ENCODE assay signal across 12 cellular contexts in genomic region chrX:47620303-47620685, GRCh38. TPM values are rescaled to one million over a fixed set of nuclear protein-coding genes. Genes with fewer than 3 reads are reported as not detected.
DNase-seq lines count a peak whose midpoint lies in the region; ATAC-seq, FAIRE-seq and TF ChIP-seq lines count a peak whose summit lies in the region.
"Had no signal": no experiment of that assay in that cellular context is flagged by ENCODE, and none has a peak within 500 bp of the region (broad histone marks: within the 10 kb centered on the region; RNA-seq: fewer than 3 reads in every experiment).

No MANE protein-coding gene starts in this region.

- TF ChIP-seq EP300 in A549 (IDR thresholded peaks at IDR 0.05), result no peak

- H3K27ac ChIP-seq in A549, result no peak overlapping the region
- H3K27ac ChIP-seq: esophagus muscularis mucosa, PC-9, right lobe of liver had no signal

- H3K36me3 Mint-ChIP-seq in Calu3 (ENCODE audit: insufficient read depth, unreplicated experiment) (peaks cover 19% of the 10 kb centered on the region), immature natural killer cell (no peaks in the 10 kb centered on the region)
- no peaks in the 10 kb centered on the region for H3K36me3 Mint-ChIP-seq in activated T-helper 2 cell treated with anti-CD3 and anti-CD28 coated beads, Interferon-gamma antibody, Interleukin-2, Interleukin-4, amounts not matched to agents 10 μg/mL and 5 μg/mL and 100 μg/mL, durations not matched to agents 14 hours and 24 hours and 36 hours (ENCODE audit: low read depth)
- H3K36me3 Mint-ChIP-seq: mesothelial cell of epicardium had no signal

- no TSS peak for BruUV-seq in Calu3 (replicated peaks; lab: Mats Ljungman, UMichigan)

- CTCF ChIA-PET in A549 (lab: Yijun Ruan, JAX), result interaction anchor here (1.3 kb wide), 1 partner anchor 8 kb away, joined by 3 read pairs; no protein-coding TSS in a partner anchor
- CTCF ChIA-PET in Calu3 (lab: Charles Lee), result no interaction called here

- intact Hi-C loops in Calu3 (cut with micrococcal nuclease; ENCODE audit: unreplicated experiment), result loop anchor here (10.0 kb wide), 1 partner anchor 55 kb away; the partner anchor contains the start of gene ARAF
- intact Hi-C loops in activated T-helper 2 cell treated with anti-CD3 and anti-CD28 coated beads, Interferon-gamma antibody, Interleukin-2, Interleukin-4, amounts not matched to agents 10 μg/mL and 5 μg/mL and 100 μg/mL, durations not matched to agents 14 hours and 24 hours and 36 hours (cut with micrococcal nuclease), result no loop called here

- peak overlapping the region; percentile 70 for H3K4me2 ChIP-seq in A549
- H3K4me2 ChIP-seq: PC-9 had no signal

- no peak overlapping the region for H3K4me3 ChIP-seq in A549
- H3K4me3 ChIP-seq: PC-9 had no signal

- 38% methylated on average over 4 of the region's 9 CpGs for WGBS in A549 (ENCODE audit: missing lambda C conversion rate)

- FAIRE-seq in A549 (lab: Jason Lieb, UNC) (no peak), H54 (lab: Jason Lieb, UNC) (no peak)

- H3K27ac Mint-ChIP-seq in Calu3 (ENCODE audit: unreplicated experiment) (no peak overlapping the region), immature natural killer cell (no peak overlapping the region)
- no peak overlapping the region for H3K27ac Mint-ChIP-seq in activated T-helper 2 cell treated with anti-CD3 and anti-CD28 coated beads, Interferon-gamma antibody, Interleukin-2, Interleukin-4, amounts not matched to agents 10 μg/mL and 5 μg/mL and 100 μg/mL, durations not matched to agents 14 hours and 24 hours and 36 hours
- H3K27ac Mint-ChIP-seq: HFFc6, mesothelial cell of epicardium had no signal

- H3K27me3 Mint-ChIP-seq in Calu3 (ENCODE audit: unreplicated experiment) (peaks cover 70% of the 10 kb centered on the region), immature natural killer cell (ENCODE audit: low read depth in 3 of 3) (peaks cover 11 to 19% (median 18%) of the 10 kb centered on the region in 3 donors)
- peaks cover 38% of the 10 kb centered on the region for H3K27me3 Mint-ChIP-seq in activated T-helper 2 cell treated with anti-CD3 and anti-CD28 coated beads, Interferon-gamma antibody, Interleukin-2, Interleukin-4, amounts not matched to agents 10 μg/mL and 5 μg/mL and 100 μg/mL, durations not matched to agents 14 hours and 24 hours and 36 hours (ENCODE audit: low read depth)

- no peak for ATAC-seq in A549

- no peak for TF ChIP-seq CTCF in A549 (IDR thresholded peaks at IDR 0.05)
- no peak for TF ChIP-seq CTCF in Calu3 (IDR thresholded peaks at IDR 0.05; ENCODE audit: unreplicated experiment)

- H3K9me3 Mint-ChIP-seq in Calu3 (ENCODE audit: low read depth, unreplicated experiment) (no peaks in the 10 kb centered on the region), immature natural killer cell (peaks cover 0 to 4% (median 0%) of the 10 kb centered on the region in 6 donors)
- H3K9me3 Mint-ChIP-seq in activated T-helper 2 cell treated with anti-CD3 and anti-CD28 coated beads, Interferon-gamma antibody, Interleukin-2, Interleukin-4, amounts not matched to agents 10 μg/mL and 5 μg/mL and 100 μg/mL, durations not matched to agents 14 hours and 24 hours and 36 hours, result no peaks in the 10 kb centered on the region
- H3K9me3 Mint-ChIP-seq: HFFc6 had no signal

- H3K4me1 Mint-ChIP-seq in Calu3 (ENCODE audit: low read depth, unreplicated experiment) (peaks cover 8% of the 10 kb centered on the region), immature natural killer cell (peaks cover 0 to 4% of the 10 kb centered on the region in 2 donors)
- peaks cover 10% of the 10 kb centered on the region for H3K4me1 Mint-ChIP-seq in activated T-helper 2 cell treated with anti-CD3 and anti-CD28 coated beads, Interferon-gamma antibody, Interleukin-2, Interleukin-4, amounts not matched to agents 10 μg/mL and 5 μg/mL and 100 μg/mL, durations not matched to agents 14 hours and 24 hours and 36 hours (ENCODE audit: low read depth)
- H3K4me1 Mint-ChIP-seq: mesothelial cell of epicardium had no signal

- H3K9me3 ChIP-seq in A549, result no peaks in the 10 kb centered on the region
- H3K9me3 ChIP-seq: esophagus muscularis mucosa, right lobe of liver had no signal

- DNase-seq in A549 (ENCODE audit: low read depth in 1 of 2, low spot score in 1 of 2), result no peak
- DNase-seq in Calu3, result no peak
- no peak for DNase-seq in activated T-helper 2 cell treated with anti-CD3 and anti-CD28 coated beads, Interferon-gamma antibody, Interleukin-2, Interleukin-4, amounts not matched to agents 10 μg/mL and 5 μg/mL and 100 μg/mL, durations not matched to agents 14 hours and 24 hours and 36 hours (ENCODE audit: low spot score)
- DNase-seq in immature natural killer cell, result no peak
- no peak for DNase-seq in SKM-1 treated with dmso at 0.1 percent for 144 hours (lab: John Stamatoyannopoulos, UW; ENCODE audit: unreplicated experiment)
- DNase-seq in H54 (ENCODE audit: insufficient read length, low spot score), result no peak
- DNase-seq in retina, result no peak
- DNase-seq: PC-9 had no signal

- no peak for TF ChIP-seq RAD21 in A549 (conservative IDR thresholded peaks at IDR 0.05 in 1 of 2, IDR thresholded peaks at IDR 0.05 in 1 of 2)

- TF ChIP-seq POLR2A in A549 (IDR thresholded peaks at IDR 0.05; ENCODE audit: low read length) (no peak), H54 (IDR thresholded peaks at IDR 0.05; ENCODE audit: low read depth, low read length) (no peak)

- H3K4me1 ChIP-seq in A549, result no peaks in the 10 kb centered on the region
- H3K4me1 ChIP-seq: right lobe of liver had no signal

- POLR2A ChIA-PET in A549 (lab: Yijun Ruan, JAX), result no interaction called here

- H3K4me3 Mint-ChIP-seq in Calu3 (ENCODE audit: low read depth, unreplicated experiment) (peak overlapping the region; percentile 26), immature natural killer cell (peak overlapping the region in 3 of 5 donors; percentile 19 to 28 (median 23))
- H3K4me3 Mint-ChIP-seq in activated T-helper 2 cell treated with anti-CD3 and anti-CD28 coated beads, Interferon-gamma antibody, Interleukin-2, Interleukin-4, amounts not matched to agents 10 μg/mL and 5 μg/mL and 100 μg/mL, durations not matched to agents 14 hours and 24 hours and 36 hours (ENCODE audit: low read depth), result peak overlapping the region; percentile 17
- H3K4me3 Mint-ChIP-seq: HFFc6, mesothelial cell of epicardium had no signal

RNA-seq across cellular contexts. Expression of gene SYN1, which starts 0.6 kb away (rescaled TPM):
- polyA plus RNA-seq in A549 (2011; rRNA removed) (not detected in 2 replicates), A549 (2017; fragmentation: RNase III; extraction: RNeasy Plus Mini Kit Qiagen cat#74134 plus additional on column Dnase treatment) (0.05 to 0.21 TPM (median 0.14 TPM) in 3 replicates), immature natural killer cell (under 1 TPM in 1 of 3 donors, not detected in 2; 0.11 TPM)
- polyA plus RNA-seq in A549 (2012; cell fraction: cytosol; rRNA removed), result 0.01 TPM in 2 replicates
- polyA plus RNA-seq in A549 (2012; cell fraction: nucleus; rRNA removed), result 0.01 TPM in 1 of 2 replicates, not detected in the other
- not detected in 2 replicates for polyA minus RNA-seq in A549 (2011; rRNA and poly(A)+ RNA removed)
- total RNA-seq in Calu3 (2022), result 0.21 TPM in 1 of 2 replicates, not detected in the other
- total RNA-seq in activated T-helper 2 cell treated with anti-CD3 and anti-CD28 coated beads, Interferon-gamma antibody, Interleukin-2, Interleukin-4, amounts not matched to agents 10 μg/mL and 5 μg/mL and 100 μg/mL, durations not matched to agents 14 hours and 24 hours and 36 hours, result 0.21 TPM in 2 replicates
- total RNA-seq: PC-9 had no signal

RNA-seq across cellular contexts. Expression of gene CFP, which starts 9.4 kb away (rescaled TPM):
- polyA plus RNA-seq in A549 (2011; rRNA removed) (0.14 and 0.15 TPM in 2 replicates), A549 (2017; fragmentation: RNase III; extraction: RNeasy Plus Mini Kit Qiagen cat#74134 plus additional on column Dnase treatment) (0.49 to 0.91 TPM (median 0.54 TPM) in 3 replicates), immature natural killer cell (10 to 100 TPM in 2 of 3 donors, 1 to 10 TPM in 1; 1.3 to 22.0 (median 13.3) TPM)
- polyA plus RNA-seq in A549 (2012; cell fraction: cytosol; rRNA removed), result 0.30 and 0.34 TPM in 2 replicates
- polyA plus RNA-seq in A549 (2012; cell fraction: nucleus; rRNA removed), result 1.3 and 1.5 TPM in 2 replicates
- polyA minus RNA-seq in A549 (2011; rRNA and poly(A)+ RNA removed), result 0.21 and 0.34 TPM in 2 replicates
- 1.2 and 1.4 TPM in 2 replicates for total RNA-seq in Calu3 (2022)
- total RNA-seq in activated T-helper 2 cell treated with anti-CD3 and anti-CD28 coated beads, Interferon-gamma antibody, Interleukin-2, Interleukin-4, amounts not matched to agents 10 μg/mL and 5 μg/mL and 100 μg/mL, durations not matched to agents 14 hours and 24 hours and 36 hours, result 3.0 and 3.3 TPM in 2 replicates

RNA-seq across cellular contexts. Expression of gene ELK1, which starts 30.1 kb away (rescaled TPM):
- polyA plus RNA-seq in A549 (2011; rRNA removed) (14.6 and 15.3 TPM in 2 replicates), A549 (2017; fragmentation: RNase III; extraction: RNeasy Plus Mini Kit Qiagen cat#74134 plus additional on column Dnase treatment) (20.6 to 23.5 TPM (median 21.9 TPM) in 3 replicates), immature natural killer cell (1 to 10 TPM; 8.4 to 9.4 (median 9.1) TPM)
- polyA plus RNA-seq in A549 (2012; cell fraction: cytosol; rRNA removed), result 15.7 and 24.1 TPM in 2 replicates
- polyA plus RNA-seq in A549 (2012; cell fraction: nucleus; rRNA removed), result 15.3 TPM in 2 replicates
- 14.1 and 20.1 TPM in 2 replicates for polyA minus RNA-seq in A549 (2011; rRNA and poly(A)+ RNA removed)
- 42.4 and 43.9 TPM in 2 replicates for total RNA-seq in Calu3 (2022)
- total RNA-seq in activated T-helper 2 cell treated with anti-CD3 and anti-CD28 coated beads, Interferon-gamma antibody, Interleukin-2, Interleukin-4, amounts not matched to agents 10 μg/mL and 5 μg/mL and 100 μg/mL, durations not matched to agents 14 hours and 24 hours and 36 hours, result 108 and 110 TPM in 2 replicates

RNA-seq across cellular contexts. Expression of gene TIMP1, which starts 38.1 kb away (rescaled TPM):
- 83.2 and 131 TPM in 2 replicates for polyA plus RNA-seq in A549 (2011; rRNA removed)
- 152 and 170 TPM in 2 replicates for polyA plus RNA-seq in A549 (2012; cell fraction: cytosol; rRNA removed)
- 196 and 199 TPM in 2 replicates for polyA plus RNA-seq in A549 (2012; cell fraction: nucleus; rRNA removed)
- 139 to 150 TPM (median 144 TPM) in 3 replicates for polyA plus RNA-seq in A549 (2017; fragmentation: RNase III; extraction: RNeasy Plus Mini Kit Qiagen cat#74134 plus additional on column Dnase treatment)
- polyA minus RNA-seq in A549 (2011; rRNA and poly(A)+ RNA removed), result 262 and 323 TPM in 2 replicates
- total RNA-seq in Calu3 (2022), result 143 and 188 TPM in 2 replicates
- 76.5 and 77.1 TPM in 2 replicates for total RNA-seq in activated T-helper 2 cell treated with anti-CD3 and anti-CD28 coated beads, Interferon-gamma antibody, Interleukin-2, Interleukin-4, amounts not matched to agents 10 μg/mL and 5 μg/mL and 100 μg/mL, durations not matched to agents 14 hours and 24 hours and 36 hours
- polyA plus RNA-seq in immature natural killer cell, result 100 to 1,000 TPM; 153 to 275 (median 237) TPM

RNA-seq across cellular contexts. Expression of gene UXT, which starts 38.7 kb away (rescaled TPM):
- 172 and 186 TPM in 2 replicates for polyA plus RNA-seq in A549 (2011; rRNA removed)
- 165 and 177 TPM in 2 replicates for polyA plus RNA-seq in A549 (2012; cell fraction: cytosol; rRNA removed)
- polyA plus RNA-seq in A549 (2012; cell fraction: nucleus; rRNA removed), result 68.3 and 81.4 TPM in 2 replicates
- polyA plus RNA-seq in A549 (2017; fragmentation: RNase III; extraction: RNeasy Plus Mini Kit Qiagen cat#74134 plus additional on column Dnase treatment), result 166 to 181 TPM (median 175 TPM) in 3 replicates
- polyA minus RNA-seq in A549 (2011; rRNA and poly(A)+ RNA removed), result 56.8 and 57.8 TPM in 2 replicates
- 112 and 116 TPM in 2 replicates for total RNA-seq in Calu3 (2022)
- 204 and 208 TPM in 2 replicates for total RNA-seq in activated T-helper 2 cell treated with anti-CD3 and anti-CD28 coated beads, Interferon-gamma antibody, Interleukin-2, Interleukin-4, amounts not matched to agents 10 μg/mL and 5 μg/mL and 100 μg/mL, durations not matched to agents 14 hours and 24 hours and 36 hours
- polyA plus RNA-seq in immature natural killer cell, result 100 to 1,000 TPM; 179 to 256 (median 190) TPM
